9 cellular contexts compared by ENCODE assay signal in the genomic region with DNA sequence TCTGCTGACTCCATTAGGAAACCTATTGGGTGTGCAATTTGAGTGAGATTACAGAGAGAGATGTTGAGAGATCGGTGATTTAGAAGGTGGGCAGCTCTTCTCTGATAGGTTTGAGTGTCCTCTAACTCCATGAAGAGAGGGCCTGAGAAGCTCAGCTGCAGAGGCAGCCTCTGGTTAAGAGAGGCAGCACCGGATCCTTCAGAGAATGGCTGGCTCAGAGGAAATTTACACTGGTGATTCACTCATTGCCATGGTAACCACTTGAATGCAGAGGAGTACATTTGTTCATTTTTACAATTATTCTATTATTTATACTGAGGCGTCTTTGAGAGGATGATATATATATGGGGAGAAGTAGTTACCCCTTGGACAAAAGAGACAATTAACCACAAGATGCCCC.
A peak's percentile ranks its signal among the peaks of the same experiment; 100 is the strongest.
DNase-seq lines count a peak whose midpoint lies in the region; ATAC-seq and TF ChIP-seq lines count a peak whose summit lies in the region.
"Had no signal": no experiment of that assay in that cellular context is flagged by ENCODE, and none has a peak within 500 bp of the region (broad histone marks: within the 10 kb centered on the region; RNA-seq: fewer than 3 reads in every experiment).

No MANE protein-coding gene starts in this region.

- H3K27ac Mint-ChIP-seq in CD4-positive, alpha-beta T cell = no peak overlapping the region

- intact Hi-C loops in left lung (cut with DNase I) = no loop called here
- intact Hi-C loops in CD4-positive, alpha-beta T cell (cut with DNase I, micrococcal nuclease) = no loop called here

- DNase-seq in AG09319 (ENCODE audit: extremely low read depth, low read depth) (peak; percentile 7), M059J (ENCODE audit: low read depth) (peak; percentile 84), cardiac fibroblast (ENCODE audit: low read depth in 2 of 2) (peak; percentile 84 to 87), left lung (peak in 1 of 2 donors; percentile 36)
- DNase-seq in CD4-positive, alpha-beta T cell = no peak
- DNase-seq: effector memory CD4-positive, alpha-beta T cell had no signal

- no peaks in the 10 kb centered on the region for H3K9me3 ChIP-seq in left lung
- no peaks in the 10 kb centered on the region for H3K9me3 ChIP-seq in CD4-positive, alpha-beta T cell (ENCODE audit: control insufficient read depth, low read length)

- no peak overlapping the region for H3K4me3 Mint-ChIP-seq in CD4-positive, alpha-beta T cell

- CTCF ChIA-PET in CD4-positive, alpha-beta T cell (lab: Charles Lee) = no interaction called here

- H3K27me3 Mint-ChIP-seq in CD4-positive, alpha-beta T cell = no peaks in the 10 kb centered on the region

- POLR2A ChIA-PET in CD4-positive, alpha-beta T cell (lab: Charles Lee) = no interaction called here

- no peaks in the 10 kb centered on the region for H3K36me3 ChIP-seq in left lung

- no peaks in the 10 kb centered on the region for H3K4me1 Mint-ChIP-seq in CD4-positive, alpha-beta T cell (ENCODE audit: low read depth)

- no peaks in the 10 kb centered on the region for H3K9me3 Mint-ChIP-seq in CD4-positive, alpha-beta T cell

- H3K36me3 Mint-ChIP-seq in CD4-positive, alpha-beta T cell (ENCODE audit: low read depth) = no peaks in the 10 kb centered on the region

- no peak overlapping the region for H3K4me3 ChIP-seq in cardiac fibroblast (replicated peaks in 1 of 2; ENCODE audit: low read depth in 2 of 2, low read length in 2 of 2)
- H3K4me3 ChIP-seq in left lung = no peak overlapping the region

- no peak overlapping the region for H3K27ac ChIP-seq in left lung
- H3K27ac ChIP-seq in CD4-positive, alpha-beta T cell (ENCODE audit: low read depth, low read length) = no peak overlapping the region

- H3K27me3 ChIP-seq in left lung = no peaks in the 10 kb centered on the region
- no peaks in the 10 kb centered on the region for H3K27me3 ChIP-seq in CD4-positive, alpha-beta T cell (ENCODE audit: control insufficient read depth, insufficient read depth, low read length)

- peaks cover 0 to 4% of the 10 kb centered on the region in 2 donors for H3K4me1 ChIP-seq in left lung

- peak; percentile 90 for ATAC-seq in left lung
- ATAC-seq in HG02973 (IDR thresholded peaks at IDR 0.05; ENCODE audit: unreplicated experiment) = no peak
- ATAC-seq in GM18868 (IDR thresholded peaks at IDR 0.05; ENCODE audit: unreplicated experiment) = no peak
- ATAC-seq in CD4-positive, alpha-beta T cell (ENCODE audit: poor library complexity) = no peak
- ATAC-seq in GM21528 (IDR thresholded peaks at IDR 0.05; ENCODE audit: low FRiP score, unreplicated experiment) = no peak

- no peak for TF ChIP-seq CTCF in AG09319 (IDR thresholded peaks at IDR 0.05; ENCODE audit: low read depth, low read length)
- no peak for TF ChIP-seq CTCF in cardiac fibroblast (IDR thresholded peaks at IDR 0.05; ENCODE audit: low read depth, low read length)
- no peak for TF ChIP-seq CTCF in left lung (IDR thresholded peaks at IDR 0.05)
- no peak for TF ChIP-seq CTCF in CD4-positive, alpha-beta T cell (IDR thresholded peaks at IDR 0.05)

Comparison
In these comparisons a context has a peak if more than half of its experiments do, and no peak if none do; other contexts are left out.
1. DNase-seq: peak in AG09319 (single experiment), M059J (single experiment) and cardiac fibroblast (2 of 2); none in CD4-positive, alpha-beta T cell (0 of 10).